Comparison of ENCODE assay signal across 17 cellular contexts in genomic region chr12:14780851-14781250, GRCh38. TPM values are rescaled to one million over a fixed set of nuclear protein-coding genes. Genes with fewer than 3 reads are reported as not detected.
DNase-seq lines count a peak whose midpoint lies in the region; ATAC-seq, FAIRE-seq and TF ChIP-seq lines count a peak whose summit lies in the region.
"Had no signal": no experiment of that assay in that cellular context is flagged by ENCODE, and none has a peak within 500 bp of the region (broad histone marks: within the 10 kb centered on the region; RNA-seq: fewer than 3 reads in every experiment).

No MANE protein-coding gene starts in this region.

- no TSS peak for BruUV-seq in IMR-90 (replicated peaks; lab: Mats Ljungman, UMichigan)

- no peak for TF ChIP-seq RAD21 in IMR-90 (IDR thresholded peaks at IDR 0.05; ENCODE audit: low read length)
- no peak for TF ChIP-seq RAD21 in H1 (IDR thresholded peaks at IDR 0.05 in 1 of 2, conservative IDR thresholded peaks at IDR 0.05 in 1 of 2; ENCODE audit: low read depth in 2 of 2, low read length in 2 of 2)

- DNase-seq in GM12891 (ENCODE audit: insufficient read length, low spot score) (no peak), IMR-90 (no peak), H1 (ENCODE audit: low read depth in 1 of 2, low spot score in 2 of 2) (no peak), pons (ENCODE audit: low spot score) (peak; percentile 50), colonic mucosa (no peak), T-helper 9 cell (no peak)
- no peak for DNase-seq in activated CD8-positive, alpha-beta memory T cell treated with anti-CD3 and anti-CD28 coated beads, Interleukin-2, amount 50 U/mL, for 4 hours
- DNase-seq: CD8-positive, alpha-beta memory T cell; NCI-H1105; NCI-H1694 treated with DMSO at 0.1 percent for 48 hours; NCI-H345; NCI-H69; SHP77 treated with DMSO at 0.1 percent for 48 hours had no signal

- H3K27me3 ChIP-seq in IMR-90 (ENCODE audit: control insufficient read depth, insufficient read depth, low read length) (no peaks in the 10 kb centered on the region), H1 (replicated peaks in 1 of 4; ENCODE audit: control insufficient read depth in 3 of 4, extremely low read depth in 1 of 4, insufficient read depth in 3 of 4, low read length in 3 of 4) (no peaks in the 10 kb centered on the region), colonic mucosa (no peaks in the 10 kb centered on the region)

- FAIRE-seq in GM12891 (lab: Jason Lieb, UNC) (peak; percentile 38), H1 (lab: Jason Lieb, UNC) (no peak)
- FAIRE-seq: RCC 7860 had no signal

- POLR2A ChIA-PET in IMR-90 (lab: Charles Lee; ENCODE audit: unreplicated experiment) (interaction anchor here (0.5 to 0.8 kb wide), 2 partner anchors 9 to 1962 kb away, joined by 3 read pairs; a partner anchor contains a TSS), H1 (lab: Charles Lee; ENCODE audit: partially characterized antibody) (interaction anchor here (1.4 to 9.9 kb wide), 2 partner anchors 9 to 22 kb away, joined by 6 to 136 read pairs; partner anchors contain the start of genes C12orf60 and WBP11)

- H3K4me1 ChIP-seq in IMR-90 (ENCODE audit: control insufficient read depth, insufficient read depth, low read length) (peaks cover 8% of the 10 kb centered on the region), H1 (replicated peaks in 1 of 4; ENCODE audit: control insufficient read depth in 3 of 4, insufficient read depth in 4 of 4, low read length in 3 of 4) (peaks cover 0 to 3% (median 0%) of the 10 kb centered on the region in 4 experiments; a peak in 1 of 7 replicates), colonic mucosa (peaks cover 5% of the 10 kb centered on the region)

- in situ Hi-C loops in IMR-90 (cut with MboI; ENCODE audit: low sequenced_read_pairs): loop anchor here (25.0 kb wide), 2 partner anchors 394 to 1106 kb away; partner anchors contain the start of gene STRAP

- H3K9ac ChIP-seq in IMR-90 (ENCODE audit: low read depth, low read length) (no peak overlapping the region), H1 (replicated peaks in 1 of 4; ENCODE audit: extremely low read depth in 1 of 4, low read depth in 3 of 4, low read length in 3 of 4) (no peak overlapping the region), colonic mucosa (ENCODE audit: low read depth in 2 of 2, low read length in 2 of 2) (no peak overlapping the region)

- no peak overlapping the region for H2BK12ac ChIP-seq in H1 (ENCODE audit: low read depth, low read length)

- H3K79me1 ChIP-seq in IMR-90 (ENCODE audit: low read depth in 1 of 2, low read length in 2 of 2) (peaks cover 3 to 13% of the 10 kb centered on the region in 2 experiments; a peak in 2 of 4 replicates), H1 (ENCODE audit: low read depth, low read length) (no peaks in the 10 kb centered on the region)

- intact Hi-C loops in IMR-90 (cut with micrococcal nuclease): no loop called here
- intact Hi-C loops in colonic mucosa (cut with DNase I): no loop called here

- H3K14ac ChIP-seq in IMR-90 (replicated peaks; ENCODE audit: low read depth, low read length): 0 out of 2 replicates have a peak overlapping the region, but pooled peaks have one; percentile 2
- H3K14ac ChIP-seq in H1 (ENCODE audit: insufficient read length): no peak overlapping the region

- no peaks in the 10 kb centered on the region for H3K23me2 ChIP-seq in H1 (ENCODE audit: low read depth, low read length)

- no peak overlapping the region for H2BK5ac ChIP-seq in IMR-90 (ENCODE audit: low read depth, low read length, poor library complexity, severe bottlenecking)
- no peak overlapping the region for H2BK5ac ChIP-seq in H1 (ENCODE audit: low read depth, low read length)

- no CpG with 5 or more reads among the region's 2 CpGs for WGBS in IMR-90 (ENCODE audit: extremely low coverage in 2 of 2, insufficient read length in 1 of 2), 2 experiments
- 86% methylated on average over 2 of the region's 2 CpGs; no CpG with 5 or more reads in 1 of the 2 experiments for WGBS in H1 (ENCODE audit: extremely low coverage in 1 of 2, insufficient coverage in 1 of 2, insufficient read length in 1 of 2, insufficient replicate concordance in 2 of 2, low coverage in 1 of 2, low lambda C conversion rate in 2 of 2, missing lambda C conversion rate in 1 of 2), 2 experiments

- H4K20me1 ChIP-seq in IMR-90 (ENCODE audit: insufficient read depth, low read length) (no peaks in the 10 kb centered on the region), H1 (replicated peaks in 1 of 2; ENCODE audit: control insufficient read depth in 1 of 2, insufficient read depth in 2 of 2, low read length in 2 of 2) (no peaks in the 10 kb centered on the region)

- H3K4ac ChIP-seq in IMR-90 (ENCODE audit: low read depth, low read length) (no peak overlapping the region), H1 (replicated peaks; ENCODE audit: insufficient read length, low read depth, low read length) (no peak overlapping the region)

- H3K79me2 ChIP-seq in H1 (ENCODE audit: control insufficient read depth in 1 of 2, insufficient read depth in 2 of 2, low read length in 2 of 2): peaks cover 0 to under 1% of the 10 kb centered on the region in 2 experiments; a peak in 2 of 4 replicates

- H2AFZ ChIP-seq in IMR-90 (replicated peaks; ENCODE audit: low read length, poor library complexity): peak overlapping the region; percentile 79
- no peak overlapping the region for H2AFZ ChIP-seq in H1 (ENCODE audit: low read length)

- H3K56ac ChIP-seq in IMR-90 (ENCODE audit: extremely low read depth, insufficient read depth, low read length) (no peak overlapping the region), H1 (replicated peaks; ENCODE audit: insufficient read length, low read depth, low read length) (no peak overlapping the region)

- H3K4me3 ChIP-seq in IMR-90 (ENCODE audit: insufficient read depth, low read depth, low read length) (no peak overlapping the region; the same call in 1 of the 2 replicates), H1 (ENCODE audit: extremely low read depth in 1 of 4, insufficient read depth in 2 of 4, low read depth in 3 of 4, low read length in 4 of 4) (no peak overlapping the region), colonic mucosa (no peak overlapping the region)

- H2BK15ac ChIP-seq in IMR-90 (ENCODE audit: low read depth, low read length) (no peak overlapping the region), H1 (ENCODE audit: low read length) (no peak overlapping the region)

- no peaks in the 10 kb centered on the region for H3K36me3 ChIP-seq in IMR-90 (ENCODE audit: control insufficient read depth, insufficient read depth, low read length)
- H3K36me3 ChIP-seq in H1 (ENCODE audit: control insufficient read depth in 2 of 4, insufficient read depth in 4 of 4, low read length in 3 of 4): peaks cover 0 to 13% (median 0%) of the 10 kb centered on the region in 4 experiments; a peak in 3 of 8 replicates
- H3K36me3 ChIP-seq in colonic mucosa: no peaks in the 10 kb centered on the region

- CTCF ChIA-PET in IMR-90 (lab: Yijun Ruan, JAX) (no interaction called here), H1 (lab: Charles Lee; ENCODE audit: partially characterized antibody) (interaction anchor here (1.0 to 3.4 kb wide), 5 partner anchors 11 to 214 kb away, joined by 3 to 12 read pairs (median 5); no protein-coding TSS in a partner anchor)

- no peak overlapping the region for H3K27ac ChIP-seq in IMR-90 (ENCODE audit: insufficient read depth, low read length)
- H3K27ac ChIP-seq in H1 (ENCODE audit: low read depth, low read length): no peak overlapping the region
- no peak overlapping the region for H3K27ac ChIP-seq in colonic mucosa

- no peak for TF ChIP-seq CTCF in IMR-90 (conservative IDR thresholded peaks at IDR 0.05; ENCODE audit: low read depth, low read length)
- no peak for TF ChIP-seq CTCF in H1 (IDR thresholded peaks at IDR 0.05; ENCODE audit: control extremely low read depth in 1 of 3, insufficient read depth in 1 of 3, low read depth in 1 of 3, low read length in 3 of 3)
- no peak for TF ChIP-seq CTCF in colonic mucosa (IDR thresholded peaks at IDR 0.05)

- peaks cover 6% of the 10 kb centered on the region; the same call in 1 of the 2 replicates for H3K9me1 ChIP-seq in IMR-90 (ENCODE audit: insufficient read depth, low read length)

- H2AK9ac ChIP-seq in IMR-90 (replicated peaks; ENCODE audit: low read depth, low read length, poor library complexity): no peak overlapping the region

- H3K9me3 ChIP-seq in IMR-90 (ENCODE audit: control insufficient read depth, insufficient read depth, low read length) (no peaks in the 10 kb centered on the region), H1 (ENCODE audit: insufficient read depth in 2 of 2, low read depth in 1 of 2, low read length in 1 of 2) (no peaks in the 10 kb centered on the region), colonic mucosa (no peaks in the 10 kb centered on the region)

- peak overlapping the region; percentile 31 for H4K5ac ChIP-seq in IMR-90 (ENCODE audit: low read depth, low read length)
- H4K5ac ChIP-seq in H1 (ENCODE audit: insufficient read length, low read depth, low read length): no peak overlapping the region

- H2BK120ac ChIP-seq in IMR-90 (ENCODE audit: low read depth, low read length): 0 out of 2 replicates have a peak overlapping the region, but pooled peaks have one; percentile 13
- no peak overlapping the region for H2BK120ac ChIP-seq in H1 (replicated peaks; ENCODE audit: low read depth, low read length)

- no peak overlapping the region for H4K91ac ChIP-seq in IMR-90 (ENCODE audit: insufficient read depth, low read depth, low read length)
- H4K91ac ChIP-seq in H1 (replicated peaks; ENCODE audit: insufficient read length, low read length): peak overlapping the region; percentile 39

- H3K18ac ChIP-seq in IMR-90 (ENCODE audit: low read depth, low read length): peak overlapping the region; percentile 46; the same call in 1 of the 2 replicates
- H3K18ac ChIP-seq in H1 (ENCODE audit: extremely low read depth, low read length): no peak overlapping the region

- peak; percentile 40; the same call in 1 of the 2 replicates for ATAC-seq in IMR-90 (ENCODE audit: low read depth)
- ATAC-seq: HCT116 had no signal

- H4K8ac ChIP-seq in IMR-90 (ENCODE audit: low read depth in 2 of 2, low read length in 2 of 2) (peak overlapping the region; percentile 29 to 85; a peak in 3 of 4 replicates), H1 (ENCODE audit: extremely low read depth, insufficient read depth, low read length) (no peak overlapping the region)

- no peak for TF ChIP-seq EP300 in H1 (IDR thresholded peaks at IDR 0.05; ENCODE audit: borderline replicate concordance in 1 of 2, low read depth in 2 of 2, low read length in 2 of 2)

- H3K23ac ChIP-seq in IMR-90 (ENCODE audit: low read depth, low read length) (no peak overlapping the region), H1 (ENCODE audit: insufficient read length) (no peak overlapping the region)

- H3K4me2 ChIP-seq in IMR-90 (ENCODE audit: low read depth, low read length) (peak overlapping the region; percentile 69), H1 (ENCODE audit: insufficient read depth in 1 of 2, low read depth in 2 of 2, low read length in 2 of 2) (no peak overlapping the region)

- dilution Hi-C loops in IMR-90 (cut with HindIII; ENCODE audit: low sequenced_read_pairs, unreplicated experiment): no loop called here

- H2AK5ac ChIP-seq in IMR-90 (ENCODE audit: low read depth, low read length) (no peak overlapping the region), H1 (ENCODE audit: low read depth, low read length) (no peak overlapping the region)

- H2BK20ac ChIP-seq in IMR-90 (ENCODE audit: low read depth, low read length) (no peak overlapping the region), H1 (ENCODE audit: low read length) (no peak overlapping the region)

- TF ChIP-seq POLR2A in GM12891 (IDR thresholded peaks at IDR 0.05; ENCODE audit: low read depth, low read length) (no peak), IMR-90 (IDR thresholded peaks at IDR 0.05; ENCODE audit: low read depth, low read length) (no peak), H1 (IDR thresholded peaks at IDR 0.05; ENCODE audit: control extremely low read depth in 1 of 2, low read depth in 2 of 2, low read length in 2 of 2) (no peak)

RNA-seq across cellular contexts. Expression of gene WBP11, which starts 22.4 kb away (rescaled TPM):
- 46.2 TPM for polyA plus RNA-seq in GM12891 (2012; ENCODE audit: low read depth, missing spikeins)
- 2.5 and 3.9 TPM in 2 replicates for total RNA-seq in IMR-90 (2012; rRNA removed)
- polyA plus RNA-seq in IMR-90 (2012; rRNA removed): 18.1 and 18.3 TPM in 2 replicates
- polyA plus RNA-seq in IMR-90 (2012; cell fraction: cytosol; rRNA removed): 5.3 and 7.4 TPM in 2 replicates
- polyA plus RNA-seq in IMR-90 (2012; cell fraction: nucleus; rRNA removed; ENCODE audit: low replicate concordance): 9.1 and 17.6 TPM in 2 replicates
- 122 and 134 TPM in 2 replicates for total RNA-seq in H1 (2021; fragmentation: NEBNext Ultra II Directional; extraction: Animal tissue kit (Norgen Biotek cat#: 25700))
- 22.1 and 24.0 TPM in 2 replicates for polyA plus RNA-seq in H1 (2011; rRNA removed)
- 13.6 TPM for polyA plus RNA-seq in H1 (2011; cell fraction: cytosol; rRNA removed)
- polyA plus RNA-seq in H1 (2011; cell fraction: nucleus; rRNA removed): 19.4 TPM
- 48.7 to 91.9 TPM (median 53.8 TPM) in 4 replicates for polyA plus RNA-seq in H1 (2012, experiment 1 of 2)
- polyA plus RNA-seq in H1 (2012, experiment 2 of 2): 29.8 TPM
- polyA plus RNA-seq in H1 (2013, experiment 1 of 2): 86.1 TPM
- 94.0 TPM for polyA plus RNA-seq in H1 (2013, experiment 2 of 2)
- polyA minus RNA-seq in H1 (2011; rRNA and poly(A)+ RNA removed): 17.5 and 18.9 TPM in 2 replicates
- 24.6 TPM for polyA minus RNA-seq in H1 (2011; cell fraction: cytosol; rRNA and poly(A)+ RNA removed)
- 23.2 TPM for polyA minus RNA-seq in H1 (2011; cell fraction: nucleus; rRNA and poly(A)+ RNA removed)
- total RNA-seq in colonic mucosa: 10 to 100 TPM; 55.3 to 60.0 TPM

RNA-seq across cellular contexts. Expression of gene C12orf60, which starts 22.6 kb away (rescaled TPM):
- polyA plus RNA-seq in GM12891 (2012; ENCODE audit: low read depth, missing spikeins): 1.9 TPM
- total RNA-seq in IMR-90 (2012; rRNA removed): 1.1 TPM in 2 replicates
- polyA plus RNA-seq in IMR-90 (2012; rRNA removed): 0.57 and 1.1 TPM in 2 replicates
- polyA plus RNA-seq in IMR-90 (2012; cell fraction: cytosol; rRNA removed): 0.29 and 0.74 TPM in 2 replicates
- 0.62 and 1.1 TPM in 2 replicates for polyA plus RNA-seq in IMR-90 (2012; cell fraction: nucleus; rRNA removed; ENCODE audit: low replicate concordance)
- 1.2 and 1.5 TPM in 2 replicates for total RNA-seq in H1 (2021; fragmentation: NEBNext Ultra II Directional; extraction: Animal tissue kit (Norgen Biotek cat#: 25700))
- polyA plus RNA-seq in H1 (2011; rRNA removed): 0.91 and 1.2 TPM in 2 replicates
- polyA plus RNA-seq in H1 (2011; cell fraction: cytosol; rRNA removed): 1.2 TPM
- polyA plus RNA-seq in H1 (2011; cell fraction: nucleus; rRNA removed): 1.4 TPM
- polyA plus RNA-seq in H1 (2012, experiment 1 of 2): 0.55 to 1.5 TPM (median 0.97 TPM) in 4 replicates
- polyA plus RNA-seq in H1 (2012, experiment 2 of 2): 0.56 TPM
- polyA plus RNA-seq in H1 (2013, experiment 1 of 2): 1.8 TPM
- 1.6 TPM for polyA plus RNA-seq in H1 (2013, experiment 2 of 2)
- polyA minus RNA-seq in H1 (2011; rRNA and poly(A)+ RNA removed): 0.88 and 1.0 TPM in 2 replicates
- polyA minus RNA-seq in H1 (2011; cell fraction: cytosol; rRNA and poly(A)+ RNA removed): 1.1 TPM
- 2.7 TPM for polyA minus RNA-seq in H1 (2011; cell fraction: nucleus; rRNA and poly(A)+ RNA removed)
- total RNA-seq in colonic mucosa: under 1 TPM; 0.42 to 0.89 TPM

RNA-seq across cellular contexts. Expression of gene SMCO3, which starts 33.1 kb away (rescaled TPM):
- 0.10 TPM for polyA plus RNA-seq in GM12891 (2012; ENCODE audit: low read depth, missing spikeins)
- total RNA-seq in IMR-90 (2012; rRNA removed): under 0.01 TPM in 2 replicates
- polyA plus RNA-seq in IMR-90 (2012; rRNA removed): 0.07 TPM in 1 of 2 replicates, not detected in the other
- not detected in 2 replicates for polyA plus RNA-seq in IMR-90 (2012; cell fraction: cytosol; rRNA removed)
- polyA plus RNA-seq in IMR-90 (2012; cell fraction: nucleus; rRNA removed; ENCODE audit: low replicate concordance): not detected in 2 replicates
- total RNA-seq in H1 (2021; fragmentation: NEBNext Ultra II Directional; extraction: Animal tissue kit (Norgen Biotek cat#: 25700)): not detected in 2 replicates
- not detected in 2 replicates for polyA plus RNA-seq in H1 (2011; rRNA removed)
- polyA plus RNA-seq in H1 (2011; cell fraction: cytosol; rRNA removed): not detected
- polyA plus RNA-seq in H1 (2011; cell fraction: nucleus; rRNA removed): not detected
- 0.08 TPM in 1 of 4 replicates, not detected in the others for polyA plus RNA-seq in H1 (2012, experiment 1 of 2)
- not detected for polyA plus RNA-seq in H1 (2012, experiment 2 of 2)
- not detected for polyA plus RNA-seq in H1 (2013, experiment 1 of 2)
- not detected for polyA plus RNA-seq in H1 (2013, experiment 2 of 2)
- polyA minus RNA-seq in H1 (2011; rRNA and poly(A)+ RNA removed): not detected in 2 replicates
- polyA minus RNA-seq in H1 (2011; cell fraction: cytosol; rRNA and poly(A)+ RNA removed): not detected
- polyA minus RNA-seq in H1 (2011; cell fraction: nucleus; rRNA and poly(A)+ RNA removed): not detected
- total RNA-seq in colonic mucosa: not detected
- total RNA-seq: CD8-positive, alpha-beta memory T cell; HT1080; M059J had no signal
- polyA plus RNA-seq: CD8-positive, alpha-beta memory T cell had no signal

Comparison
In these comparisons a context has a peak if more than half of its experiments do, and no peak if none do; other contexts are left out.
1. RNA of gene WBP11, which starts 22.4 kb away (total RNA-seq): 122 to 134 TPM in H1 and 55.3 to 60.0 TPM in colonic mucosa; 2.5 to 3.9 TPM in IMR-90; every median in the first group is over 10 times any median in the second.